In genomic region chr4:3486556-3487270, GRCh38 we compare ENCODE assay signal across 16 cellular contexts. TPM values are rescaled to one million over a fixed set of nuclear protein-coding genes. Genes with fewer than 3 reads are reported as not detected.
DNase-seq lines count a peak whose midpoint lies in the region; ATAC-seq and TF ChIP-seq lines count a peak whose summit lies in the region.
"Had no signal": no experiment of that assay in that cellular context is flagged by ENCODE, and none has a peak within 500 bp of the region (broad histone marks: within the 10 kb centered on the region; RNA-seq: fewer than 3 reads in every experiment).

No MANE protein-coding gene starts in this region.

- dilution Hi-C loops in IMR-90 (cut with HindIII; ENCODE audit: low sequenced_read_pairs, unreplicated experiment): no loop called here

- no peak overlapping the region for H2BK5ac ChIP-seq in IMR-90 (ENCODE audit: low read depth, low read length, poor library complexity, severe bottlenecking)

- H4K8ac ChIP-seq in IMR-90 (ENCODE audit: low read depth in 2 of 2, low read length in 2 of 2): no peak overlapping the region

- peak; percentile 7; the same call in 1 of the 2 replicates for ATAC-seq in IMR-90 (ENCODE audit: low read depth)
- ATAC-seq in WTC11: peak; percentile 21
- ATAC-seq in GM18907 (IDR thresholded peaks at IDR 0.05; ENCODE audit: unreplicated experiment): no peak
- ATAC-seq: mucosa of descending colon had no signal

- no peaks in the 10 kb centered on the region for H3K36me3 Mint-ChIP-seq in activated naive CD4-positive, alpha-beta T cell treated with anti-CD3 and anti-CD28 coated beads, Interleukin-2, amount 50 U/mL, for 24 hours
- no peaks in the 10 kb centered on the region for H3K36me3 Mint-ChIP-seq in activated naive CD4-positive, alpha-beta T cell treated with anti-CD3 and anti-CD28 coated beads, Interleukin-2, amount 10 ng/mL, durations not matched to agents 7 days and 5 days
- no peaks in the 10 kb centered on the region for H3K36me3 Mint-ChIP-seq in WTC11
- no peaks in the 10 kb centered on the region for H3K36me3 Mint-ChIP-seq in CD4-positive, alpha-beta memory T cell

- H2BK120ac ChIP-seq in IMR-90 (ENCODE audit: low read depth, low read length): no peak overlapping the region

- no peak overlapping the region for H3K14ac ChIP-seq in IMR-90 (replicated peaks; ENCODE audit: low read depth, low read length)

- H2AK5ac ChIP-seq in IMR-90 (ENCODE audit: low read depth, low read length): no peak overlapping the region

- no peak overlapping the region for H3K4ac ChIP-seq in IMR-90 (ENCODE audit: low read depth, low read length)

- H3K27me3 Mint-ChIP-seq in activated naive CD4-positive, alpha-beta T cell treated with anti-CD3 and anti-CD28 coated beads, Interleukin-2, amount 50 U/mL, for 24 hours: peaks cover 14% of the 10 kb centered on the region
- H3K27me3 Mint-ChIP-seq in activated naive CD4-positive, alpha-beta T cell treated with anti-CD3 and anti-CD28 coated beads, Interleukin-2, amount 10 ng/mL, durations not matched to agents 7 days and 5 days: peaks cover 83% of the 10 kb centered on the region
- H3K27me3 Mint-ChIP-seq in WTC11 (ENCODE audit: low read depth): peaks cover 88% of the 10 kb centered on the region
- peaks cover 8 to 17% of the 10 kb centered on the region in 2 donors for H3K27me3 Mint-ChIP-seq in CD4-positive, alpha-beta memory T cell

- H3K9me3 Mint-ChIP-seq in activated naive CD4-positive, alpha-beta T cell treated with anti-CD3 and anti-CD28 coated beads, Interleukin-2, amount 50 U/mL, for 24 hours: no peaks in the 10 kb centered on the region
- H3K9me3 Mint-ChIP-seq in activated naive CD4-positive, alpha-beta T cell treated with anti-CD3 and anti-CD28 coated beads, Interleukin-2, amount 10 ng/mL, durations not matched to agents 7 days and 5 days: peaks cover 2% of the 10 kb centered on the region
- no peaks in the 10 kb centered on the region for H3K9me3 Mint-ChIP-seq in WTC11
- H3K9me3 Mint-ChIP-seq in CD4-positive, alpha-beta memory T cell: peaks cover 0 to 4% (median 0%) of the 10 kb centered on the region in 8 donors
- H3K9me3 Mint-ChIP-seq: activated naive CD4-positive, alpha-beta T cell treated with anti-CD3 and anti-CD28 coated beads for 36 hours had no signal

- H3K9me1 ChIP-seq in IMR-90 (ENCODE audit: insufficient read depth, low read length): no peaks in the 10 kb centered on the region

- no peak overlapping the region for H3K18ac ChIP-seq in IMR-90 (ENCODE audit: low read depth, low read length)

- no peak overlapping the region for H3K4me2 ChIP-seq in IMR-90 (ENCODE audit: low read depth, low read length)
- H3K4me2 ChIP-seq: KMS-11 had no signal

- H3K4me1 Mint-ChIP-seq in activated naive CD4-positive, alpha-beta T cell treated with anti-CD3 and anti-CD28 coated beads, Interleukin-2, amount 50 U/mL, for 24 hours: no peaks in the 10 kb centered on the region
- no peaks in the 10 kb centered on the region for H3K4me1 Mint-ChIP-seq in activated naive CD4-positive, alpha-beta T cell treated with anti-CD3 and anti-CD28 coated beads, Interleukin-2, amount 10 ng/mL, durations not matched to agents 7 days and 5 days
- peaks cover 10% of the 10 kb centered on the region for H3K4me1 Mint-ChIP-seq in WTC11
- H3K4me1 Mint-ChIP-seq in CD4-positive, alpha-beta memory T cell: peaks cover 0 to 4% (median under 1%) of the 10 kb centered on the region in 4 donors

- H3K9me3 ChIP-seq in IMR-90 (ENCODE audit: control insufficient read depth, insufficient read depth, low read length): no peaks in the 10 kb centered on the region
- H3K9me3 ChIP-seq in CD4-positive, alpha-beta memory T cell (ENCODE audit: control insufficient read depth in 1 of 2, low read length in 2 of 2): no peaks in the 10 kb centered on the region
- H3K9me3 ChIP-seq: mucosa of descending colon, prostate gland, transverse colon had no signal

- H3K9ac ChIP-seq in IMR-90 (ENCODE audit: low read depth, low read length): no peak overlapping the region
- H3K9ac ChIP-seq: KMS-11 had no signal

- H3K4me1 ChIP-seq in IMR-90 (ENCODE audit: control insufficient read depth, insufficient read depth, low read length): no peaks in the 10 kb centered on the region
- peaks cover 7% of the 10 kb centered on the region for H3K4me1 ChIP-seq in CD4-positive, alpha-beta memory T cell (ENCODE audit: insufficient read depth, low read length)

- TF ChIP-seq CTCF in IMR-90 (conservative IDR thresholded peaks at IDR 0.05; ENCODE audit: low read depth, low read length): no peak
- TF ChIP-seq CTCF in WTC11 (IDR thresholded peaks at IDR 0.05): no peak

- no peak overlapping the region for H3K4me3 ChIP-seq in IMR-90 (ENCODE audit: insufficient read depth, low read depth, low read length)
- H3K4me3 ChIP-seq in CD4-positive, alpha-beta memory T cell (ENCODE audit: low read length in 2 of 2): no peak overlapping the region
- H3K4me3 ChIP-seq: mucosa of descending colon, prostate gland, transverse colon had no signal

- CTCF ChIA-PET in activated naive CD4-positive, alpha-beta T cell treated with anti-CD3 and anti-CD28 coated beads, Interleukin-2, amount 10 ng/mL, durations not matched to agents 7 days and 5 days (lab: Charles Lee): no interaction called here
- CTCF ChIA-PET in IMR-90 (lab: Yijun Ruan, JAX) (no interaction called here), WTC11 (lab: Charles Lee) (interaction anchor here (1.2 kb wide), 2 partner anchors 9 to 28 kb away, joined by 3 read pairs; no protein-coding TSS in a partner anchor)
- CTCF ChIA-PET in CD4-positive, alpha-beta memory T cell (lab: Charles Lee; ENCODE audit: partially characterized antibody): no interaction called here

- in situ Hi-C loops in IMR-90 (cut with MboI; ENCODE audit: low sequenced_read_pairs): no loop called here

- no peak for DNase-seq in activated naive CD4-positive, alpha-beta T cell treated with anti-CD3 and anti-CD28 coated beads, Interleukin-2, amount 10 ng/mL, durations not matched to agents 7 days and 5 days
- DNase-seq in IMR-90: no peak
- no peak for DNase-seq in WTC11 (ENCODE audit: low spot score)
- DNase-seq in pons (ENCODE audit: low spot score): peak; percentile 12
- no peak for DNase-seq in GF-D8 (lab: John Stamatoyannopoulos, UW)
- no peak for DNase-seq in CD4-positive, alpha-beta memory T cell
- DNase-seq: activated naive CD4-positive, alpha-beta T cell treated with anti-CD3 and anti-CD28 coated beads for 36 hours; mucosa of descending colon; NCI-H2029; transverse colon had no signal

- peaks cover 52% of the 10 kb centered on the region for H3K27me3 ChIP-seq in IMR-90 (ENCODE audit: control insufficient read depth, insufficient read depth, low read length)
- H3K27me3 ChIP-seq in CD4-positive, alpha-beta memory T cell (ENCODE audit: insufficient read depth, low read length): no peaks in the 10 kb centered on the region

- no peak overlapping the region for H2BK15ac ChIP-seq in IMR-90 (ENCODE audit: low read depth, low read length)

- POLR2A ChIA-PET in IMR-90 (lab: Charles Lee; ENCODE audit: unreplicated experiment) (no interaction called here), WTC11 (lab: Charles Lee) (no interaction called here)
- POLR2A ChIA-PET in CD4-positive, alpha-beta memory T cell (lab: Charles Lee; ENCODE audit: partially characterized antibody): no interaction called here

- no peaks in the 10 kb centered on the region for H3K79me1 ChIP-seq in IMR-90 (ENCODE audit: low read depth in 1 of 2, low read length in 2 of 2)

- H3K27ac Mint-ChIP-seq in activated naive CD4-positive, alpha-beta T cell treated with anti-CD3 and anti-CD28 coated beads, Interleukin-2, amount 50 U/mL, for 24 hours: peak overlapping the region; percentile 83
- no peak overlapping the region for H3K27ac Mint-ChIP-seq in activated naive CD4-positive, alpha-beta T cell treated with anti-CD3 and anti-CD28 coated beads, Interleukin-2, amount 10 ng/mL, durations not matched to agents 7 days and 5 days
- no peak overlapping the region for H3K27ac Mint-ChIP-seq in WTC11
- peak overlapping the region in 1 of 7 donors; percentile 60 for H3K27ac Mint-ChIP-seq in CD4-positive, alpha-beta memory T cell
- H3K27ac Mint-ChIP-seq: activated naive CD4-positive, alpha-beta T cell treated with anti-CD3 and anti-CD28 coated beads for 36 hours had no signal

- H3K23ac ChIP-seq in IMR-90 (ENCODE audit: low read depth, low read length): no peak overlapping the region

- no peak overlapping the region for H2BK20ac ChIP-seq in IMR-90 (ENCODE audit: low read depth, low read length)

- H2AFZ ChIP-seq in IMR-90 (replicated peaks; ENCODE audit: low read length, poor library complexity): no peak overlapping the region

- H3K36me3 ChIP-seq in IMR-90 (ENCODE audit: control insufficient read depth, insufficient read depth, low read length): no peaks in the 10 kb centered on the region
- no peaks in the 10 kb centered on the region for H3K36me3 ChIP-seq in CD4-positive, alpha-beta memory T cell (ENCODE audit: insufficient read depth, low read length)
- H3K36me3 ChIP-seq: prostate gland, transverse colon had no signal

- no peak overlapping the region for H3K56ac ChIP-seq in IMR-90 (ENCODE audit: extremely low read depth, insufficient read depth, low read length)

- BruUV-seq in IMR-90 (replicated peaks; lab: Mats Ljungman, UMichigan): no TSS peak

- H3K4me3 Mint-ChIP-seq in activated naive CD4-positive, alpha-beta T cell treated with anti-CD3 and anti-CD28 coated beads, Interleukin-2, amount 50 U/mL, for 24 hours: no peak overlapping the region
- no peak overlapping the region for H3K4me3 Mint-ChIP-seq in activated naive CD4-positive, alpha-beta T cell treated with anti-CD3 and anti-CD28 coated beads, Interleukin-2, amount 10 ng/mL, durations not matched to agents 7 days and 5 days
- H3K4me3 Mint-ChIP-seq in WTC11: no peak overlapping the region
- H3K4me3 Mint-ChIP-seq in CD4-positive, alpha-beta memory T cell: no peak overlapping the region
- H3K4me3 Mint-ChIP-seq: activated naive CD4-positive, alpha-beta T cell treated with anti-CD3 and anti-CD28 coated beads for 36 hours had no signal

- 49% methylated on average over 3 of the region's 15 CpGs; no CpG with 5 or more reads in 1 of the 2 experiments for WGBS in IMR-90 (ENCODE audit: extremely low coverage in 2 of 2, insufficient read length in 1 of 2), 2 experiments

- intact Hi-C loops in IMR-90 (cut with micrococcal nuclease): no loop called here
- intact Hi-C loops in CD4-positive, alpha-beta memory T cell (cut with micrococcal nuclease): no loop called here

- no peaks in the 10 kb centered on the region for H4K20me1 ChIP-seq in IMR-90 (ENCODE audit: insufficient read depth, low read length)

- no peak overlapping the region for H3K27ac ChIP-seq in IMR-90 (ENCODE audit: insufficient read depth, low read length)
- no peak overlapping the region for H3K27ac ChIP-seq in CD4-positive, alpha-beta memory T cell (ENCODE audit: low read depth, low read length)
- H3K27ac ChIP-seq: KMS-11, prostate gland, transverse colon had no signal

- TF ChIP-seq POLR2A in IMR-90 (IDR thresholded peaks at IDR 0.05; ENCODE audit: low read depth, low read length): no peak

- no peak for TF ChIP-seq RAD21 in IMR-90 (IDR thresholded peaks at IDR 0.05; ENCODE audit: low read length)

- H4K5ac ChIP-seq in IMR-90 (ENCODE audit: low read depth, low read length): no peak overlapping the region

- no peak overlapping the region for H4K91ac ChIP-seq in IMR-90 (ENCODE audit: insufficient read depth, low read depth, low read length)

- H2AK9ac ChIP-seq in IMR-90 (replicated peaks; ENCODE audit: low read depth, low read length, poor library complexity): no peak overlapping the region

RNA-seq across cellular contexts. Expression of gene DOK7, which starts 23.6 kb away (rescaled TPM):
- total RNA-seq in IMR-90 (2012; rRNA removed) (not detected in 2 replicates), WTC11 (2021) (0.22 to 0.46 TPM (median 0.44 TPM) in 3 replicates)
- polyA plus RNA-seq in IMR-90 (2012; rRNA removed): not detected in 2 replicates
- 0.01 TPM in 1 of 2 replicates, not detected in the other for polyA plus RNA-seq in IMR-90 (2012; cell fraction: cytosol; rRNA removed)
- polyA plus RNA-seq in IMR-90 (2012; cell fraction: nucleus; rRNA removed; ENCODE audit: low replicate concordance): 0.10 and 0.12 TPM in 2 replicates
- total RNA-seq in CD4-positive, alpha-beta memory T cell: not detected
- polyA plus RNA-seq in CD4-positive, alpha-beta memory T cell: under 1 TPM in 1 of 2 donors, not detected in 1; 0.10 TPM
- total RNA-seq: activated naive CD4-positive, alpha-beta T cell treated with anti-CD3 and anti-CD28 coated beads for 36 hours; fibroblast of villous mesenchyme; G401 had no signal

RNA-seq across cellular contexts. Expression of gene HGFAC, which starts 44.9 kb away (rescaled TPM):
- total RNA-seq in IMR-90 (2012; rRNA removed): not detected in 2 replicates
- 0.05 and 0.23 TPM in 2 replicates for polyA plus RNA-seq in IMR-90 (2012; rRNA removed)
- polyA plus RNA-seq in IMR-90 (2012; cell fraction: cytosol; rRNA removed): 0.10 TPM in 1 of 2 replicates, not detected in the other
- 1.0 and 3.0 TPM in 2 replicates for polyA plus RNA-seq in IMR-90 (2012; cell fraction: nucleus; rRNA removed; ENCODE audit: low replicate concordance)
- total RNA-seq in WTC11 (2021): 0.20 to 0.76 TPM (median 0.48 TPM) in 3 replicates
- under 1 TPM in 1 of 2 experiments, not detected in 1; 0.17 TPM for total RNA-seq in CD4-positive, alpha-beta memory T cell
- polyA plus RNA-seq in CD4-positive, alpha-beta memory T cell: not detected
- total RNA-seq: activated naive CD4-positive, alpha-beta T cell treated with anti-CD3 and anti-CD28 coated beads for 36 hours; fibroblast of villous mesenchyme; G401; transverse colon had no signal

RNA-seq across cellular contexts. Expression of gene LRPAP1, which starts 45.5 kb away (rescaled TPM):
- 114 and 135 TPM in 2 replicates for total RNA-seq in IMR-90 (2012; rRNA removed)
- 171 and 175 TPM in 2 replicates for polyA plus RNA-seq in IMR-90 (2012; rRNA removed)
- 130 and 173 TPM in 2 replicates for polyA plus RNA-seq in IMR-90 (2012; cell fraction: cytosol; rRNA removed)
- 96.2 and 113 TPM in 2 replicates for polyA plus RNA-seq in IMR-90 (2012; cell fraction: nucleus; rRNA removed; ENCODE audit: low replicate concordance)
- 90.8 to 106 TPM (median 97.4 TPM) in 3 replicates for total RNA-seq in WTC11 (2021)
- total RNA-seq in CD4-positive, alpha-beta memory T cell: 10 to 100 TPM; 84.7 to 87.1 TPM
- polyA plus RNA-seq in CD4-positive, alpha-beta memory T cell: 100 to 1,000 TPM in 1 of 2 donors, 10 to 100 TPM in 1; 95.1 to 122 TPM
